Comparison of ENCODE assay signal across 39 cellular contexts in the genomic region with DNA sequence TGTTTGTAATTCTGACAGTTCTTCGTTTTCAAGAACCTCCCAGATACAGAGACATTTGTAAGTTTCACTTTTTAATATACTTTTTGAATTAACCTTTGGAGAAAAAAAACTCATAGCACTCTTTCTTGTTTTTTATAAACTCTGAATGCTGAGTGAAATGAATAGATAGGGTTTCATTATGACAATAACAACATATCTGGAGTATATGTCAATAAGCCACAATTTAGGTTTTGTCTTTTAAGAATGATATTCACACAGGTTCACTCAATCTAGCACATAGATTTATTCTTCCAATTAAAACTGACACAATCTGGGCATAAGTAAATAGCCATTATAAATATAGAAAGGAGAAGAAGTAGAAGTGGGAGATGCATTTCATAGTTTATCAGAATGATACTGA. TPM values are rescaled to one million over a fixed set of nuclear protein-coding genes. Genes with fewer than 3 reads are reported as not detected.
"Had no signal": no experiment of that assay in that cellular context is flagged by ENCODE, and none has a peak within 500 bp of the region (broad histone marks: within the 10 kb centered on the region; RNA-seq: fewer than 3 reads in every experiment).

No MANE protein-coding gene starts in this region.

- H3K4me1 Mint-ChIP-seq: activated naive CD4-positive, alpha-beta T cell treated with anti-CD3 and anti-CD28 coated beads, Interleukin-2, amount 10 ng/mL, durations not matched to agents 7 days and 5 days; activated naive CD4-positive, alpha-beta T cell treated with anti-CD3 and anti-CD28 coated beads, Interleukin-2, amount 50 U/mL, for 24 hours; activated naive CD8-positive, alpha-beta T cell treated with anti-CD3 and anti-CD28 coated beads for 36 hours; activated naive CD8-positive, alpha-beta T cell treated with anti-CD3 and anti-CD28 coated beads, Interleukin-2, amount 10 ng/mL, durations not matched to agents 7 days and 5 days; activated naive CD8-positive, alpha-beta T cell treated with anti-CD3 and anti-CD28 coated beads, Interleukin-2, amount 50 U/mL, for 24 hours; activated T-helper 17 cell treated with anti-CD3 and anti-CD28 coated beads, Interleukin-2, amount 50 U/mL, for 72 hours; brain; central memory CD8-positive, alpha-beta T cell had no signal

- H3K27ac ChIP-seq: adrenal gland, ascending aorta, body of pancreas, brain microvascular endothelial cell, breast epithelium, cardiac muscle cell had no signal

- H3K27me3 Mint-ChIP-seq: activated naive CD8-positive, alpha-beta T cell treated with anti-CD3 and anti-CD28 coated beads for 36 hours; activated naive CD8-positive, alpha-beta T cell treated with anti-CD3 and anti-CD28 coated beads, Interleukin-2, amount 10 ng/mL, durations not matched to agents 7 days and 5 days; brain had no signal

- H3K27me3 ChIP-seq: adrenal gland, ascending aorta, body of pancreas, brain microvascular endothelial cell, breast epithelium, cardiac muscle cell had no signal

- H3K9me3 Mint-ChIP-seq: activated naive CD4-positive, alpha-beta T cell treated with anti-CD3 and anti-CD28 coated beads, Interleukin-2, amount 10 ng/mL, durations not matched to agents 7 days and 5 days; activated naive CD4-positive, alpha-beta T cell treated with anti-CD3 and anti-CD28 coated beads, Interleukin-2, amount 50 U/mL, for 72 hours; activated naive CD8-positive, alpha-beta T cell treated with anti-CD3 and anti-CD28 coated beads, Interleukin-2, amount 10 ng/mL, durations not matched to agents 7 days and 5 days; activated T-cell treated with anti-CD3 and anti-CD28 coated beads, Interleukin-2, amount 50 U/mL, for 4 hours; activated T-cell treated with anti-CD3 and anti-CD28 coated beads, Interleukin-2, amount 50 U/mL, for 72 hours; activated T-helper 1 cell treated with anti-CD3 and anti-CD28 coated beads, Interleukin-12 subunit alpha, Interleukin-12 subunit beta, Interleukin-2, Interleukin-4 antibody, amounts not matched to agents 30 ng/mL and 10 ng/mL and 1 ng/mL, durations not matched to agents 14 hours and 24 hours and 36 hours; activated T-helper 17 cell treated with anti-CD3 and anti-CD28 coated beads, Interleukin-2, amount 50 U/mL, for 72 hours had no signal

- DNase-seq: activated effector memory CD4-positive, alpha-beta T cell treated with anti-CD3 and anti-CD28 coated beads, Interleukin-2, amount 50 U/mL, for 16 hours; activated effector memory CD4-positive, alpha-beta T cell treated with Interleukin-2 at 50 U/mL for 16 hours; activated gamma-delta T cell; activated gamma-delta T cell treated with Interleukin-2 at 50 U/mL for 16 hours; activated naive CD4-positive, alpha-beta T cell; activated naive CD4-positive, alpha-beta T cell treated with anti-CD3 and anti-CD28 coated beads for 36 hours; activated naive CD4-positive, alpha-beta T cell treated with anti-CD3 and anti-CD28 coated beads, Interleukin-2, amount 10 ng/mL, durations not matched to agents 7 days and 5 days; activated naive CD4-positive, alpha-beta T cell treated with anti-CD3 and anti-CD28 coated beads, Interleukin-2, amount 50 U/mL, for 16 hours; activated naive CD4-positive, alpha-beta T cell treated with Interleukin-2 at 50 U/mL for 16 hours; activated naive CD8-positive, alpha-beta T cell treated with anti-CD3 and anti-CD28 coated beads for 36 hours; activated naive CD8-positive, alpha-beta T cell treated with anti-CD3 and anti-CD28 coated beads, Interleukin-2, amount 10 ng/mL, durations not matched to agents 7 days and 5 days; activated naive CD8-positive, alpha-beta T cell treated with anti-CD3 and anti-CD28 coated beads, Interleukin-2, amount 50 U/mL, for 24 hours; activated T-cell treated with anti-CD3 and anti-CD28 coated beads, Interleukin-2, amount 50 U/mL, for 1 hour; activated T-cell treated with anti-CD3 and anti-CD28 coated beads, Interleukin-2, amount 50 U/mL, for 24 hours; activated T-cell treated with anti-CD3 and anti-CD28 coated beads, Interleukin-2, amount 50 U/mL, for 4 hours; activated T-cell treated with anti-CD3 and anti-CD28 coated beads, Interleukin-2, amount 50 U/mL, for 48 hours; activated T-cell treated with anti-CD3 and anti-CD28 coated beads, Interleukin-2, amount 50 U/mL, for 72 hours; adrenal gland; amniotic stem cell; amygdala; anterior cingulate cortex; aorta; body of pancreas; brain microvascular endothelial cell; caudate nucleus; central memory CD4-positive, alpha-beta T cell; cerebellar nuclear complex had no signal

- H3K36me3 ChIP-seq: adrenal gland, ascending aorta, brain microvascular endothelial cell, breast epithelium, cardiac muscle cell had no signal

- H3K36me3 Mint-ChIP-seq: activated naive CD4-positive, alpha-beta T cell treated with anti-CD3 and anti-CD28 coated beads, Interleukin-2, amount 10 ng/mL, durations not matched to agents 7 days and 5 days; activated naive CD4-positive, alpha-beta T cell treated with anti-CD3 and anti-CD28 coated beads, Interleukin-2, amount 50 U/mL, for 24 hours; activated naive CD8-positive, alpha-beta T cell; activated naive CD8-positive, alpha-beta T cell treated with anti-CD3 and anti-CD28 coated beads for 36 hours; activated naive CD8-positive, alpha-beta T cell treated with anti-CD3 and anti-CD28 coated beads, Interleukin-2, amount 10 ng/mL, durations not matched to agents 7 days and 5 days; brain had no signal

- H3K27ac Mint-ChIP-seq: activated naive CD4-positive, alpha-beta T cell treated with anti-CD3 and anti-CD28 coated beads for 36 hours; activated naive CD4-positive, alpha-beta T cell treated with anti-CD3 and anti-CD28 coated beads, Interleukin-2, amount 10 ng/mL, durations not matched to agents 7 days and 5 days; activated naive CD4-positive, alpha-beta T cell treated with anti-CD3 and anti-CD28 coated beads, Interleukin-2, amount 50 U/mL, for 24 hours; activated naive CD4-positive, alpha-beta T cell treated with anti-CD3 and anti-CD28 coated beads, Interleukin-2, amount 50 U/mL, for 72 hours; activated naive CD8-positive, alpha-beta T cell; activated naive CD8-positive, alpha-beta T cell treated with anti-CD3 and anti-CD28 coated beads for 36 hours; activated naive CD8-positive, alpha-beta T cell treated with anti-CD3 and anti-CD28 coated beads, Interleukin-2, amount 10 ng/mL, durations not matched to agents 7 days and 5 days; activated naive CD8-positive, alpha-beta T cell treated with anti-CD3 and anti-CD28 coated beads, Interleukin-2, amount 50 U/mL, for 24 hours; activated T-cell treated with anti-CD3 and anti-CD28 coated beads, Interleukin-2, amount 50 U/mL, for 24 hours; activated T-cell treated with anti-CD3 and anti-CD28 coated beads, Interleukin-2, amount 50 U/mL, for 72 hours; activated T-helper 1 cell treated with anti-CD3 and anti-CD28 coated beads, Interleukin-12 subunit alpha, Interleukin-12 subunit beta, Interleukin-2, Interleukin-4 antibody, amounts not matched to agents 30 ng/mL and 10 ng/mL and 1 ng/mL, durations not matched to agents 14 hours and 24 hours and 36 hours; activated T-helper 17 cell treated with anti-CD3 and anti-CD28 coated beads, Interleukin-2, amount 50 U/mL, for 72 hours; brain had no signal

- ATAC-seq: activated naive CD8-positive, alpha-beta T cell treated with anti-CD3 and anti-CD28 coated beads, Interleukin-2, amount 50 U/mL, for 24 hours; activated T-cell treated with anti-CD3 and anti-CD28 coated beads, Interleukin-2, amount 50 U/mL, for 4 hours; activated T-cell treated with anti-CD3 and anti-CD28 coated beads, Interleukin-2, amount 50 U/mL, for 72 hours; activated T-helper 17 cell treated with anti-CD3 and anti-CD28 coated beads, Interleukin-2, amount 50 U/mL, for 72 hours; body of pancreas had no signal

- H3K4me1 ChIP-seq: adrenal gland, ascending aorta, body of pancreas, breast epithelium had no signal

- H3K9me3 ChIP-seq: adrenal gland, ascending aorta, body of pancreas, breast epithelium had no signal

- H3K4me3 Mint-ChIP-seq: activated naive CD4-positive, alpha-beta T cell treated with anti-CD3 and anti-CD28 coated beads for 36 hours; activated naive CD4-positive, alpha-beta T cell treated with anti-CD3 and anti-CD28 coated beads, Interleukin-2, amount 10 ng/mL, durations not matched to agents 7 days and 5 days; activated naive CD4-positive, alpha-beta T cell treated with anti-CD3 and anti-CD28 coated beads, Interleukin-2, amount 50 U/mL, for 24 hours; activated naive CD8-positive, alpha-beta T cell; activated naive CD8-positive, alpha-beta T cell treated with anti-CD3 and anti-CD28 coated beads for 36 hours; activated naive CD8-positive, alpha-beta T cell treated with anti-CD3 and anti-CD28 coated beads, Interleukin-2, amount 10 ng/mL, durations not matched to agents 7 days and 5 days; activated naive CD8-positive, alpha-beta T cell treated with anti-CD3 and anti-CD28 coated beads, Interleukin-2, amount 50 U/mL, for 24 hours; activated T-cell treated with anti-CD3 and anti-CD28 coated beads, Interleukin-2, amount 50 U/mL, for 24 hours; activated T-cell treated with anti-CD3 and anti-CD28 coated beads, Interleukin-2, amount 50 U/mL, for 4 hours; activated T-cell treated with anti-CD3 and anti-CD28 coated beads, Interleukin-2, amount 50 U/mL, for 72 hours; activated T-helper 1 cell treated with anti-CD3 and anti-CD28 coated beads, Interleukin-12 subunit alpha, Interleukin-12 subunit beta, Interleukin-2, Interleukin-4 antibody, amounts not matched to agents 30 ng/mL and 10 ng/mL and 1 ng/mL, durations not matched to agents 14 hours and 24 hours and 36 hours; activated T-helper 17 cell treated with anti-CD3 and anti-CD28 coated beads, Interleukin-2, amount 50 U/mL, for 72 hours; brain; central memory CD8-positive, alpha-beta T cell had no signal

- H3K4me3 ChIP-seq: adrenal gland, ascending aorta, body of pancreas, breast epithelium, cardiac muscle cell had no signal

- FAIRE-seq: astrocyte, bronchial epithelial cell had no signal

RNA-seq across cellular contexts. Expression of a gene that starts 21.7 kb away (rescaled TPM):
- total RNA-seq: activated naive CD4-positive, alpha-beta T cell treated with anti-CD3 and anti-CD28 coated beads for 36 hours; activated naive CD4-positive, alpha-beta T cell treated with anti-CD3 and anti-CD28 coated beads, Interleukin-2, amount 50 U/mL, for 72 hours; activated T-cell treated with anti-CD3 and anti-CD28 coated beads, Interleukin-2, amount 50 U/mL, for 72 hours; activated T-helper 1 cell treated with anti-CD3 and anti-CD28 coated beads, Interleukin-12 subunit alpha, Interleukin-12 subunit beta, Interleukin-2, Interleukin-4 antibody, amounts not matched to agents 30 ng/mL and 10 ng/mL and 1 ng/mL, durations not matched to agents 14 hours and 24 hours and 36 hours; activated T-helper 17 cell treated with anti-CD3 and anti-CD28 coated beads, Interleukin-2, amount 50 U/mL, for 72 hours; ascending aorta had no signal
- polyA plus RNA-seq: aorta had no signal
